Comparison of ENCODE assay signal across 29 cellular contexts in the genomic region with DNA sequence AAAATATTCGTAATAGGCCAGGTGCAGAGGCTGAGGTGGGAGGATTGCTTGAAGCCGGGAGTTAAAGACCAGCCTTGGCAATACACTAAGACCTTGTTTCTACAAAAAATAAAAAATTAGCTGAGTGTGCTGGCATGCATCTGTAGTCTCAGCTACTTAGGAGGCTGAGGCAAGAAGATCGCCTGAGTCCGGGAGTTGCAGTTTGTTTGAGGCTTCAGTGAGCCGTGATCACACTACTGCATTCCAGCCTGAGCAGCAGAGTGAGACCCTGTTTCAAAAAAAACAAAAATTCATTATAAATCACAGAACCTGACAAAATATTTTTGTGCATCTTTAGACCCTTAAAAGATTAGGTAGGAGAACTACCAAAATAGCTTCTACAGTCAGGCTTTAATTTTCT.
"Had no signal": no experiment of that assay in that cellular context is flagged by ENCODE, and none has a peak within 500 bp of the region (broad histone marks: within the 10 kb centered on the region; RNA-seq: fewer than 3 reads in every experiment).

No MANE protein-coding gene starts in this region.

- ATAC-seq: heart right ventricle; left colon; natural killer cell; pancreas; right lobe of liver; stimulated activated memory B cell treated with anti-CD40 and anti-IgM and Interleukin-4, amounts not matched to agents 10 μg/mL and 1 μg/mL and 100 μg/mL, for 72 hours; stimulated activated naive CD8-positive, alpha-beta T cell treated with anti-CD3 and anti-CD28 coated beads, Interleukin-15, Interleukin-2, amounts not matched to agents 100 U/mL and 50 U/mL, for 24 hours; upper lobe of right lung had no signal

- H3K4me3 Mint-ChIP-seq: mesothelial cell of epicardium; naive B cell; natural killer cell; neural crest cell; stimulated activated memory B cell treated with anti-CD40 and anti-IgM and Interleukin-4, amounts not matched to agents 10 μg/mL and 1 μg/mL and 100 μg/mL, for 72 hours had no signal

- H3K9me3 Mint-ChIP-seq: naive B cell; stimulated activated memory B cell treated with anti-CD40 and anti-IgM and Interleukin-4, amounts not matched to agents 10 μg/mL and 1 μg/mL and 100 μg/mL, for 72 hours had no signal

- H3K4me1 Mint-ChIP-seq: naive B cell; natural killer cell; neural crest cell; stimulated activated memory B cell treated with anti-CD40 and anti-IgM and Interleukin-4, amounts not matched to agents 10 μg/mL and 1 μg/mL and 100 μg/mL, for 72 hours had no signal

- FAIRE-seq: pancreas, urothelium cell line had no signal

- DNase-seq: heart right ventricle; islet precursor cell; left colon; left ventricle myocardium inferior; mesendoderm; naive B cell; natural killer cell; nucleus accumbens; pancreas; posterior cingulate gyrus; right lobe of liver; stimulated activated CD4-positive, alpha-beta T cell treated with anti-CD3 and anti-CD28 coated beads, Interleukin-1b, Interleukin-23, amount 100 ng/mL, for 48 hours; stimulated activated CD4-positive, alpha-beta T cell treated with anti-CD3 and anti-CD28 coated beads, Interleukin-2, amount 100 ng/mL, for 48 hours; stimulated activated CD4-positive, alpha-beta T cell treated with anti-CD3 and anti-CD28 coated beads, Interleukin-4, amount 100 ng/mL, for 4 hours; stimulated activated CD8-positive, alpha-beta memory T cell treated with anti-CD3 and anti-CD28 coated beads, Interleukin-4, amount 100 ng/mL, for 48 hours; stimulated activated naive CD8-positive, alpha-beta T cell treated with anti-CD3 and anti-CD28 coated beads, Interleukin-15, Interleukin-2, amounts not matched to agents 100 U/mL and 50 U/mL, for 24 hours; stomach; testis; tibial artery; trophoblast cell; upper lobe of right lung had no signal

- H3K27me3 ChIP-seq: heart right ventricle, hepatocyte, pancreas, right lobe of liver, stomach, testis, tibial artery, upper lobe of right lung had no signal

- H3K9me3 ChIP-seq: heart right ventricle, left ventricle myocardium inferior, pancreas, prostate gland, right lobe of liver, stomach, testis, tibial artery, upper lobe of right lung had no signal

- H3K27ac ChIP-seq: heart right ventricle, hepatocyte, left ventricle myocardium inferior, pancreas, prostate gland, right lobe of liver, stomach, testis, tibial artery, upper lobe of right lung had no signal

- H3K4me1 ChIP-seq: pancreas, prostate gland, right lobe of liver, stomach, testis, tibial artery, upper lobe of right lung had no signal

- H3K27me3 Mint-ChIP-seq: naive B cell; stimulated activated memory B cell treated with anti-CD40 and anti-IgM and Interleukin-4, amounts not matched to agents 10 μg/mL and 1 μg/mL and 100 μg/mL, for 72 hours had no signal

- H3K27ac Mint-ChIP-seq: mesothelial cell of epicardium; naive B cell; natural killer cell; stimulated activated memory B cell treated with anti-CD40 and anti-IgM and Interleukin-4, amounts not matched to agents 10 μg/mL and 1 μg/mL and 100 μg/mL, for 72 hours had no signal

- H3K36me3 ChIP-seq: heart right ventricle, left ventricle myocardium inferior, pancreas, prostate gland, right lobe of liver, tibial artery, upper lobe of right lung had no signal

- H3K4me3 ChIP-seq: heart right ventricle, hepatocyte, left ventricle myocardium inferior, lung, pancreas, prostate gland, right lobe of liver, smooth muscle cell, stomach, testis, tibial artery, upper lobe of right lung had no signal
